In the genomic region with DNA sequence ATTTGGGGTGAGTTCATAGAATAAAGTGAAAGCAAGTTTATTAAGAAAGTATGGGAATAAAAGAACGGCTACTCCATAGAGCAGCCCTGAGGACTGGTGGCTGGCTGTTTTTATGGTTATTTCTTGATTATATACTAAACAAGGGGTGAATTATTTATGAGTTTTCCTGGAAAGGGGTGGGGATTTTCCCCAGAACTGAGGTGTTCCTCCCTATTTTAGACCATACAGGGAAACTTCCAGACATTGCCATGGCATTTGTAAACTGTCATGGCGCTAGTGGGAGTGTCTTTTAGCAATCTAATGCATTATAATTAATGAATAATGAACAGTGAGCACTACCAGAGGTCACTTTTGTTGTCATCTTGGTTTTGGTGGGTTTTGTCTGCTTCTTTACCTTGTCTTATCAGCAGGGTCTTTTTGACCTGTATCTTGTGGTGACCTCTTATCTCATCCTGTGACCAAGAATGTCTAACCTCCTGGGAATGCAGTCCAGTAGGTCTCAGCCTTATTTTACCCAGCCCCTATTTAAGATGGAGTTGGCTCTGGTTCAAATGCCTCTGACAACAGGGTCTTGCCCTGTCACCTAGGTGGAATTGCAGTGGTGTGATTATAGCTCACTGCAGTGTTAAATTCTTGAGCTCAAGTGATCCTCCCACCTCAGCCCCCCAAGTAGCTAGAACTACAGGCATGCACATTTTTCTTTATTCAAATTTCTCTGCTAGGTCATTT, we compare ENCODE assay signal across 1 cellular context.
TF ChIP-seq lines count a peak whose summit lies in the region.

No MANE protein-coding gene starts in this region.

TF ChIP-seq in WTC11, 78 proteins besides CTCF, POLR2A, EP300 and RAD21:
- TF ChIP-seq, protein P1, sequence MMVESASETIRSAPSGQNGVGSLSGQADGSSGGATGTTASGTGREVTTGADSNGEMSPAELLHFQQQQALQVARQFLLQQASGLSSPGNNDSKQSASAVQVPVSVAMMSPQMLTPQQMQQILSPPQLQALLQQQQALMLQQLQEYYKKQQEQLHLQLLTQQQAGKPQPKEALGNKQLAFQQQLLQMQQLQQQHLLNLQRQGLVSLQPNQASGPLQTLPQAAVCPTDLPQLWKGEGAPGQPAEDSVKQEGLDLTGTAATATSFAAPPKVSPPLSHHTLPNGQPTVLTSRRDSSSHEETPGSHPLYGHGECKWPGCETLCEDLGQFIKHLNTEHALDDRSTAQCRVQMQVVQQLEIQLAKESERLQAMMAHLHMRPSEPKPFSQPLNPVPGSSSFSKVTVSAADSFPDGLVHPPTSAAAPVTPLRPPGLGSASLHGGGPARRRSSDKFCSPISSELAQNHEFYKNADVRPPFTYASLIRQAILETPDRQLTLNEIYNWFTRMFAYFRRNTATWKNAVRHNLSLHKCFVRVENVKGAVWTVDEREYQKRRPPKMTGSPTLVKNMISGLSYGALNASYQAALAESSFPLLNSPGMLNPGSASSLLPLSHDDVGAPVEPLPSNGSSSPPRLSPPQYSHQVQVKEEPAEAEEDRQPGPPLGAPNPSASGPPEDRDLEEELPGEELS (CRISPR knock-in tag; IDR thresholded peaks at IDR 0.05), result no peak
- TF ChIP-seq CREB1 (CRISPR knock-in tag; IDR thresholded peaks at IDR 0.05) (no peak), ZNF263 (CRISPR knock-in tag; IDR thresholded peaks at IDR 0.05; ENCODE audit: low read depth) (no peak), SOX15 (CRISPR knock-in tag; IDR thresholded peaks at IDR 0.05) (no peak), ATF2 (CRISPR knock-in tag; IDR thresholded peaks at IDR 0.05; ENCODE audit: borderline replicate concordance, low read depth) (no peak), SMAD4 (CRISPR knock-in tag; IDR thresholded peaks at IDR 0.05) (no peak), ERG (CRISPR knock-in tag; IDR thresholded peaks at IDR 0.05) (no peak), NFATC4 (CRISPR knock-in tag; IDR thresholded peaks at IDR 0.05) (no peak), KAT7 (CRISPR knock-in tag; IDR thresholded peaks at IDR 0.05; ENCODE audit: borderline replicate concordance) (no peak), ZNF121 (CRISPR knock-in tag; IDR thresholded peaks at IDR 0.05) (no peak), NR1H2 (CRISPR knock-in tag; IDR thresholded peaks at IDR 0.05) (no peak), ZNF396 (CRISPR knock-in tag; IDR thresholded peaks at IDR 0.05; ENCODE audit: borderline replicate concordance) (no peak), ZNF219 (CRISPR knock-in tag; IDR thresholded peaks at IDR 0.05; ENCODE audit: borderline replicate concordance) (no peak), ZNF232 (CRISPR knock-in tag; IDR thresholded peaks at IDR 0.05) (no peak), TEAD4 (CRISPR knock-in tag; IDR thresholded peaks at IDR 0.05) (no peak), ETV6 (CRISPR knock-in tag; IDR thresholded peaks at IDR 0.05) (no peak), ZNF317 (CRISPR knock-in tag; IDR thresholded peaks at IDR 0.05; ENCODE audit: borderline replicate concordance, low read depth) (no peak)
- TF ChIP-seq, protein P2, sequence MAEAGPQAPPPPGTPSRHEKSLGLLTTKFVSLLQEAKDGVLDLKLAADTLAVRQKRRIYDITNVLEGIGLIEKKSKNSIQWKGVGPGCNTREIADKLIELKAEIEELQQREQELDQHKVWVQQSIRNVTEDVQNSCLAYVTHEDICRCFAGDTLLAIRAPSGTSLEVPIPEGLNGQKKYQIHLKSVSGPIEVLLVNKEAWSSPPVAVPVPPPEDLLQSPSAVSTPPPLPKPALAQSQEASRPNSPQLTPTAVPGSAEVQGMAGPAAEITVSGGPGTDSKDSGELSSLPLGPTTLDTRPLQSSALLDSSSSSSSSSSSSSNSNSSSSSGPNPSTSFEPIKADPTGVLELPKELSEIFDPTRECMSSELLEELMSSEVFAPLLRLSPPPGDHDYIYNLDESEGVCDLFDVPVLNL (CRISPR knock-in tag; IDR thresholded peaks at IDR 0.05; ENCODE audit: borderline replicate concordance, low read depth), result no peak
- TF ChIP-seq, protein P3, sequence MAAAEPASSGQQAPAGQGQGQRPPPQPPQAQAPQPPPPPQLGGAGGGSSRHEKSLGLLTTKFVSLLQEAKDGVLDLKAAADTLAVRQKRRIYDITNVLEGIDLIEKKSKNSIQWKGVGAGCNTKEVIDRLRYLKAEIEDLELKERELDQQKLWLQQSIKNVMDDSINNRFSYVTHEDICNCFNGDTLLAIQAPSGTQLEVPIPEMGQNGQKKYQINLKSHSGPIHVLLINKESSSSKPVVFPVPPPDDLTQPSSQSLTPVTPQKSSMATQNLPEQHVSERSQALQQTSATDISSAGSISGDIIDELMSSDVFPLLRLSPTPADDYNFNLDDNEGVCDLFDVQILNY (CRISPR knock-in tag; IDR thresholded peaks at IDR 0.05), result no peak
